In the genomic region with DNA sequence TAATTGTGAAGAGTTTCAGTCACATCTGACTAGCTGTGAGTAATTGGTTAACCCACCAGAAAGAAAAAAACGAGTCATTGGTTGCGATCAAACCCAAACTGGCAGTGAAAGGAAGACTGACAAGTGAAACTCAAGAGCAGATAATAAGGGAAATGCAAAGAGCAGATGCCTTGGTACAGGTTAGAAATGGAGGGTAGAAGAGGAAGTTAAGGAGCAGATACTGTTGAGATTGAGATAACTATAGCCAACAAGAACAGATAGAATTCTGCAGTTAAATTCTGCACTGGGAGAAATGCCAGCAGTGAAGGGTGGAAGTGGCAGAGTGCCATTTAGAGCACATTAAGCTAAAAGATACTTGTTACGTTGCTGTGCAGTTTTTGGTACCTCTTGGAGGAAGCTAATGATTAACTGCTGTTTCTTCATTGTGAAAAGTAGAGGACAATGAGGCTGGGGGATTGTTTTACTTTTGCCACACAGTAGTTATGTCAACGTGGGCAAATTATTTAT, we compare ENCODE assay signal across 8 cellular contexts.
DNase-seq lines count a peak whose midpoint lies in the region; ATAC-seq and TF ChIP-seq lines count a peak whose summit lies in the region.

No MANE protein-coding gene starts in this region.

- H3K4me1 ChIP-seq in OCI-LY1 (ENCODE audit: insufficient read depth, low read length, severe bottlenecking), result peaks cover 11% of the 10 kb centered on the region
- H3K4me1 ChIP-seq in fibroblast of lung (ENCODE audit: control insufficient read depth, extremely low read depth, insufficient read depth, low read length), result no peaks in the 10 kb centered on the region

- DNase-seq in G401 (ENCODE audit: low spot score) (peak; percentile 75), fibroblast of lung (ENCODE audit: low read depth in 2 of 2) (peak; percentile 59 to 66), SHP77 (lab: John Stamatoyannopoulos, UW) (no peak), 8988T (no peak)

- TF ChIP-seq CTCF in OCI-LY1 (IDR thresholded peaks at IDR 0.05; ENCODE audit: low read length) (no peak), fibroblast of lung (conservative IDR thresholded peaks at IDR 0.05 in 1 of 2, IDR thresholded peaks at IDR 0.05 in 1 of 2; ENCODE audit: low read depth in 1 of 2, low read length in 2 of 2) (no peak)

- H3K79me2 ChIP-seq in OCI-LY1 (ENCODE audit: insufficient read depth, low read length) (no peaks in the 10 kb centered on the region), fibroblast of lung (ENCODE audit: control insufficient read depth, insufficient read depth, low read length) (no peaks in the 10 kb centered on the region)

- H2AFZ ChIP-seq in OCI-LY1 (ENCODE audit: low read length) (no peak overlapping the region), fibroblast of lung (ENCODE audit: low read length) (no peak overlapping the region)

- H3K4me1 Mint-ChIP-seq in stimulated activated naive CD8-positive, alpha-beta T cell treated with anti-CD3 and anti-CD28 coated beads, Interleukin-15, Interleukin-2, amounts not matched to agents 100 ng/mL and 50 ng/mL, for 24 hours (ENCODE audit: low read depth), result peaks cover 29% of the 10 kb centered on the region

- no peaks in the 10 kb centered on the region for H3F3A ChIP-seq in OCI-LY1 (ENCODE audit: insufficient read depth, low read length)

- H3K9me3 ChIP-seq in OCI-LY1 (ENCODE audit: low read length), result no peaks in the 10 kb centered on the region
- H3K9me3 ChIP-seq in fibroblast of lung (ENCODE audit: control insufficient read depth, insufficient read depth, low read depth, low read length), result no peaks in the 10 kb centered on the region

- H3K27me3 Mint-ChIP-seq in stimulated activated naive CD8-positive, alpha-beta T cell treated with anti-CD3 and anti-CD28 coated beads, Interleukin-15, Interleukin-2, amounts not matched to agents 100 ng/mL and 50 ng/mL, for 24 hours, result no peaks in the 10 kb centered on the region

- no peaks in the 10 kb centered on the region for H3K9me2 ChIP-seq in OCI-LY1 (ENCODE audit: low read depth, low read length)

- ATAC-seq in GM19372 (IDR thresholded peaks at IDR 0.05; ENCODE audit: low read depth, unreplicated experiment) (peak; percentile 86), HG03175 (IDR thresholded peaks at IDR 0.05; ENCODE audit: unreplicated experiment) (peak; percentile 90)

- H3K4me3 ChIP-seq in OCI-LY1 (ENCODE audit: low read depth, low read length, poor library complexity, severe bottlenecking) (no peak overlapping the region), fibroblast of lung (replicated peaks in 1 of 4; ENCODE audit: control extremely low read depth in 1 of 4, insufficient read depth in 1 of 4, low read depth in 3 of 4, low read length in 4 of 4) (no peak overlapping the region)

- peak overlapping the region; percentile 65 for H3K27ac Mint-ChIP-seq in stimulated activated naive CD8-positive, alpha-beta T cell treated with anti-CD3 and anti-CD28 coated beads, Interleukin-15, Interleukin-2, amounts not matched to agents 100 ng/mL and 50 ng/mL, for 24 hours

- H3K36me3 ChIP-seq in OCI-LY1 (ENCODE audit: insufficient read depth, low read length) (peaks cover 26% of the 10 kb centered on the region), fibroblast of lung (ENCODE audit: control insufficient read depth, insufficient read depth, low read length) (no peaks in the 10 kb centered on the region)

- no peak overlapping the region for H3K9ac ChIP-seq in OCI-LY1 (ENCODE audit: low read length)
- no peak overlapping the region for H3K9ac ChIP-seq in fibroblast of lung (ENCODE audit: insufficient read depth, low read length)

- in situ Hi-C loops in G401 (cut with HindIII; ENCODE audit: low sequenced_read_pairs), result no loop called here

- peak overlapping the region; percentile 6 for H3K27ac ChIP-seq in OCI-LY1 (ENCODE audit: low read depth, low read length, poor library complexity, severe bottlenecking)
- H3K27ac ChIP-seq in fibroblast of lung (ENCODE audit: insufficient read depth, low read length), result no peak overlapping the region

- no peaks in the 10 kb centered on the region for H3K9me3 Mint-ChIP-seq in stimulated activated naive CD8-positive, alpha-beta T cell treated with anti-CD3 and anti-CD28 coated beads, Interleukin-15, Interleukin-2, amounts not matched to agents 100 ng/mL and 50 ng/mL, for 24 hours

- peaks cover 20% of the 10 kb centered on the region for H3K36me3 Mint-ChIP-seq in stimulated activated naive CD8-positive, alpha-beta T cell treated with anti-CD3 and anti-CD28 coated beads, Interleukin-15, Interleukin-2, amounts not matched to agents 100 ng/mL and 50 ng/mL, for 24 hours (ENCODE audit: low read depth)

- H3K4me3 Mint-ChIP-seq in stimulated activated naive CD8-positive, alpha-beta T cell treated with anti-CD3 and anti-CD28 coated beads, Interleukin-15, Interleukin-2, amounts not matched to agents 100 ng/mL and 50 ng/mL, for 24 hours, result peak overlapping the region; percentile 4

- H3K27me3 ChIP-seq in OCI-LY1 (ENCODE audit: insufficient read depth, low read length) (no peaks in the 10 kb centered on the region), fibroblast of lung (ENCODE audit: control insufficient read depth, insufficient read depth, low read length) (no peaks in the 10 kb centered on the region)

- no peak overlapping the region for H3K4me2 ChIP-seq in OCI-LY1 (ENCODE audit: low read length)
- no peak overlapping the region for H3K4me2 ChIP-seq in fibroblast of lung (ENCODE audit: extremely low read depth, insufficient read depth, low read length)

- H4K20me1 ChIP-seq in OCI-LY1 (ENCODE audit: insufficient read depth, low read length) (no peaks in the 10 kb centered on the region), fibroblast of lung (ENCODE audit: control insufficient read depth, extremely low read depth, insufficient read depth, low read length) (no peaks in the 10 kb centered on the region)

Comparison
In these comparisons a context has a peak if more than half of its experiments do, and no peak if none do; other contexts are left out.
1. DNase-seq: peak in G401 (single experiment) and fibroblast of lung (2 of 2); none in SHP77 (0 of 2) and 8988T (single experiment).